ENCODE assay signal across 9 cellular contexts in genomic region chr19:3184847-3185481, GRCh38. TPM values are rescaled to one million over a fixed set of nuclear protein-coding genes. Genes with fewer than 3 reads are reported as not detected.
A peak's percentile ranks its signal among the peaks of the same experiment; 100 is the strongest.
DNase-seq lines count a peak whose midpoint lies in the region; ATAC-seq, FAIRE-seq and TF ChIP-seq lines count a peak whose summit lies in the region.
"Had no signal": no experiment of that assay in that cellular context is flagged by ENCODE, and none has a peak within 500 bp of the region (broad histone marks: within the 10 kb centered on the region; RNA-seq: fewer than 3 reads in every experiment).

No MANE protein-coding gene starts in this region.

- in situ Hi-C loops in brain microvascular endothelial cell (cut with HindIII; ENCODE audit: low pct_ligation_motif_present, low sequenced_read_pairs): no loop called here

- no peak for FAIRE-seq in RCC 7860 (lab: Jason Lieb, UNC)

- DNase-seq in CD8-positive, alpha-beta memory T cell: peak in 3 of 5 donors; percentile 59 to 83 (median 62)
- DNase-seq in T-helper 1 cell: peak in 4 of 5 donors; percentile 39 to 73 (median 60)
- DNase-seq in brain microvascular endothelial cell: peak; percentile 75
- DNase-seq in islet precursor cell: peak; percentile 76
- peak; percentile 73 for DNase-seq in stimulated activated CD4-positive, alpha-beta T cell treated with anti-CD3 and anti-CD28 coated beads, Interleukin-4, amount 100 ng/mL, for 24 hours
- DNase-seq in RCC 7860 (ENCODE audit: low spot score): no peak

- H3K4me3 Mint-ChIP-seq in CD8-positive, alpha-beta memory T cell: peak overlapping the region; percentile 91 to 98 (median 96)

- H3K36me3 Mint-ChIP-seq in CD8-positive, alpha-beta memory T cell: peaks cover 6 to 63% (median 15%) of the 10 kb centered on the region in 3 donors

- no peaks in the 10 kb centered on the region for H3K27me3 Mint-ChIP-seq in CD8-positive, alpha-beta memory T cell

- H3K4me1 ChIP-seq in CD8-positive, alpha-beta memory T cell (ENCODE audit: insufficient read depth, low read length): peaks cover 62% of the 10 kb centered on the region

- H3K9me3 Mint-ChIP-seq in CD8-positive, alpha-beta memory T cell: no peaks in the 10 kb centered on the region

- no peak for TF ChIP-seq CTCF in brain microvascular endothelial cell (IDR thresholded peaks at IDR 0.05; ENCODE audit: low read depth, low read length, missing control alignments)

- H3K4me1 Mint-ChIP-seq in CD8-positive, alpha-beta memory T cell: peaks cover 57 to 67% (median 58%) of the 10 kb centered on the region in 3 donors

- H3K36me3 ChIP-seq in CD8-positive, alpha-beta memory T cell (ENCODE audit: insufficient read depth, low read length): peaks cover 7% of the 10 kb centered on the region
- peaks cover 35% of the 10 kb centered on the region for H3K36me3 ChIP-seq in KOPT-K1 (ENCODE audit: insufficient read depth, low read length)
- H3K36me3 ChIP-seq in brain microvascular endothelial cell (replicated peaks): no peaks in the 10 kb centered on the region

- CTCF ChIA-PET in CD8-positive, alpha-beta memory T cell (lab: Charles Lee): interaction anchor here (1.0 kb wide), 1 partner anchor 22 kb away, joined by 3 read pairs; no protein-coding TSS in a partner anchor

- H3K27ac Mint-ChIP-seq in CD8-positive, alpha-beta memory T cell: peak overlapping the region; percentile 84 to 98 (median 94)

- no peaks in the 10 kb centered on the region for H3K27me3 ChIP-seq in CD8-positive, alpha-beta memory T cell (ENCODE audit: insufficient read depth, low read length, poor library complexity, severe bottlenecking)
- H3K27me3 ChIP-seq in brain microvascular endothelial cell (replicated peaks): no peaks in the 10 kb centered on the region

- peak overlapping the region; percentile 64 for H3K27ac ChIP-seq in CD8-positive, alpha-beta memory T cell (ENCODE audit: low read depth, low read length)
- H3K27ac ChIP-seq in KOPT-K1 (ENCODE audit: low read depth, low read length, poor library complexity, severe bottlenecking): peak overlapping the region; percentile 81
- peak overlapping the region; percentile 14 for H3K27ac ChIP-seq in brain microvascular endothelial cell

- POLR2A ChIA-PET in CD8-positive, alpha-beta memory T cell (lab: Charles Lee): interaction anchor here (0.6 to 1.3 kb wide), 4 partner anchors 8 to 234 kb away, joined by 3 to 5 read pairs (median 4); no protein-coding TSS in a partner anchor

- ATAC-seq in GM21576 (IDR thresholded peaks at IDR 0.05; ENCODE audit: unreplicated experiment): peak; percentile 30

- no peaks in the 10 kb centered on the region for H3K9me3 ChIP-seq in CD8-positive, alpha-beta memory T cell (ENCODE audit: low read length)
- no peaks in the 10 kb centered on the region for H3K9me3 ChIP-seq in KOPT-K1 (ENCODE audit: insufficient read depth, low read length, poor library complexity, severe bottlenecking)

- peak overlapping the region; percentile 92 for H3K4me3 ChIP-seq in CD8-positive, alpha-beta memory T cell (ENCODE audit: low read length)
- peak overlapping the region; percentile 66 for H3K4me3 ChIP-seq in brain microvascular endothelial cell (ENCODE audit: low read depth, low read length)

RNA-seq across cellular contexts. Expression of gene NCLN, which starts 0.8 kb away (rescaled TPM):
- 10 to 100 TPM; 94.7 to 96.0 TPM for total RNA-seq in CD8-positive, alpha-beta memory T cell
- polyA plus RNA-seq in CD8-positive, alpha-beta memory T cell: 47.4 TPM

RNA-seq across cellular contexts. Expression of gene S1PR4, which starts 6.4 kb away (rescaled TPM):
- 10 to 100 TPM; 64.3 to 68.9 TPM for total RNA-seq in CD8-positive, alpha-beta memory T cell
- polyA plus RNA-seq in CD8-positive, alpha-beta memory T cell: 494 TPM
- total RNA-seq: RPMI7951 had no signal

RNA-seq across cellular contexts. Expression of gene CELF5, which starts 39.5 kb away (rescaled TPM):
- total RNA-seq in CD8-positive, alpha-beta memory T cell: under 1 TPM; 0.11 to 0.24 TPM
- polyA plus RNA-seq in CD8-positive, alpha-beta memory T cell: not detected
- total RNA-seq: RPMI7951 had no signal

RNA-seq across cellular contexts. Expression of gene GNA15, which starts 49.1 kb away (rescaled TPM):
- total RNA-seq in CD8-positive, alpha-beta memory T cell: 1 to 10 TPM; 2.6 to 3.9 TPM
- polyA plus RNA-seq in CD8-positive, alpha-beta memory T cell: 0.59 TPM

Comparison
In these comparisons a context has a peak if more than half of its experiments do, and no peak if none do; other contexts are left out.
1. H3K27ac ChIP-seq: peak in every context shown above with its lines; median percentile 81 in KOPT-K1; 64 in CD8-positive, alpha-beta memory T cell; 14 in brain microvascular endothelial cell.